Comparison of ENCODE assay signal across 17 cellular contexts in genomic region chr13:91153372-91153771, GRCh38.
DNase-seq lines count a peak whose midpoint lies in the region; ATAC-seq, FAIRE-seq and TF ChIP-seq lines count a peak whose summit lies in the region.
"Had no signal": no experiment of that assay in that cellular context is flagged by ENCODE, and none has a peak within 500 bp of the region (broad histone marks: within the 10 kb centered on the region; RNA-seq: fewer than 3 reads in every experiment).

No MANE protein-coding gene starts in this region.

- H2BK5ac ChIP-seq in mesenchymal stem cell (ENCODE audit: low read depth, low read length, poor library complexity, severe bottlenecking) (no peak overlapping the region), trophoblast cell (ENCODE audit: low read depth, low read length, poor library complexity) (no peak overlapping the region)

- no peak for TF ChIP-seq CTCF in astrocyte (IDR thresholded peaks at IDR 0.05; ENCODE audit: insufficient read depth, low read depth, low read length)
- TF ChIP-seq CTCF in lower leg skin (IDR thresholded peaks at IDR 0.05), result no peak

- ATAC-seq in effector memory CD8-positive, alpha-beta T cell (replicated peaks), result no peak
- ATAC-seq in T-cell (replicated peaks in 1 of 4), result no peak

- POLR2A ChIA-PET in T-cell (lab: Charles Lee), result no interaction called here

- no peak overlapping the region for H2BK12ac ChIP-seq in mesenchymal stem cell (ENCODE audit: low read length in 2 of 2)
- H2BK12ac ChIP-seq in trophoblast cell (ENCODE audit: low read length), result no peak overlapping the region

- in situ Hi-C loops in G401 (cut with HindIII; ENCODE audit: low sequenced_read_pairs), result no loop called here

- H4K20me1 ChIP-seq in astrocyte (ENCODE audit: insufficient read depth, low read length), result no peaks in the 10 kb centered on the region

- H4K12ac ChIP-seq in trophoblast cell (ENCODE audit: low read depth, low read length), result no peak overlapping the region

- no peak overlapping the region for H3K18ac ChIP-seq in mesenchymal stem cell (ENCODE audit: low read depth in 1 of 2, low read length in 2 of 2)
- no peak overlapping the region for H3K18ac ChIP-seq in trophoblast cell (ENCODE audit: low read length)

- H2BK120ac ChIP-seq in mesenchymal stem cell (ENCODE audit: low read depth, low read length), result no peak overlapping the region
- H2BK120ac ChIP-seq in trophoblast cell (ENCODE audit: insufficient read depth, low read length, poor library complexity), result no peak overlapping the region

- H3K23ac ChIP-seq in mesenchymal stem cell (ENCODE audit: low read length in 2 of 2), result no peak overlapping the region
- no peak overlapping the region for H3K23ac ChIP-seq in trophoblast cell (ENCODE audit: low read length)

- intact Hi-C loops in lower leg skin (cut with DNase I; ENCODE audit: low total_unique reads), result no loop called here

- no peaks in the 10 kb centered on the region for H3K4me1 ChIP-seq in astrocyte (ENCODE audit: insufficient read depth, low read length)
- peaks cover 5% of the 10 kb centered on the region for H3K4me1 ChIP-seq in mesenchymal stem cell (ENCODE audit: control insufficient read depth, insufficient read depth, low read depth, low read length)
- H3K4me1 ChIP-seq in trophoblast cell (ENCODE audit: control insufficient read depth in 1 of 2, insufficient read depth in 2 of 2, low read length in 2 of 2), result peaks cover 2 to 3% of the 10 kb centered on the region in 2 experiments
- no peaks in the 10 kb centered on the region for H3K4me1 ChIP-seq in effector memory CD4-positive, alpha-beta T cell (ENCODE audit: control insufficient read depth, insufficient read depth, low read length, poor library complexity, severe bottlenecking)

- H3K4me2 ChIP-seq in astrocyte (ENCODE audit: low read length) (peak overlapping the region; percentile 13), mesenchymal stem cell (ENCODE audit: low read length, poor library complexity, severe bottlenecking) (no peak overlapping the region), trophoblast cell (ENCODE audit: low read length) (peak overlapping the region; percentile 18)

- H3K14ac ChIP-seq in mesenchymal stem cell (ENCODE audit: low read length in 2 of 2), result no peak overlapping the region
- H3K14ac ChIP-seq in trophoblast cell (ENCODE audit: low read length), result no peak overlapping the region

- H3K79me2 ChIP-seq in astrocyte (ENCODE audit: insufficient read depth, low read length) (no peaks in the 10 kb centered on the region), trophoblast cell (ENCODE audit: control insufficient read depth, insufficient read depth, low read length, poor library complexity) (peaks cover 2% of the 10 kb centered on the region)

- H3K27me3 Mint-ChIP-seq in astrocyte (ENCODE audit: low read depth, unreplicated experiment) (no peaks in the 10 kb centered on the region), T-cell (peaks cover 5 to 12% of the 10 kb centered on the region in 2 donors)
- no peaks in the 10 kb centered on the region for H3K27me3 Mint-ChIP-seq in effector memory CD8-positive, alpha-beta T cell

- H3K27ac Mint-ChIP-seq in astrocyte (ENCODE audit: unreplicated experiment), result no peak overlapping the region
- H3K27ac Mint-ChIP-seq in effector memory CD8-positive, alpha-beta T cell, result no peak overlapping the region
- no peak overlapping the region for H3K27ac Mint-ChIP-seq in T-cell
- H3K27ac Mint-ChIP-seq: H9 had no signal

- H3K79me1 ChIP-seq in mesenchymal stem cell (replicated peaks; ENCODE audit: low read length, poor library complexity, severe bottlenecking) (no peaks in the 10 kb centered on the region), trophoblast cell (ENCODE audit: low read length) (peaks cover 14% of the 10 kb centered on the region)

- no peak overlapping the region for H3K9ac ChIP-seq in astrocyte (ENCODE audit: low read length)
- no peak overlapping the region for H3K9ac ChIP-seq in mesenchymal stem cell (ENCODE audit: low read length)
- H3K9ac ChIP-seq in trophoblast cell (ENCODE audit: low read length), result no peak overlapping the region

- H4K8ac ChIP-seq in mesenchymal stem cell (ENCODE audit: low read length) (no peak overlapping the region), trophoblast cell (ENCODE audit: low read depth, low read length) (no peak overlapping the region)

- no peak overlapping the region for H2AFZ ChIP-seq in astrocyte (ENCODE audit: low read depth, low read length)
- H2AFZ ChIP-seq in mesenchymal stem cell (ENCODE audit: low read depth, low read length), result no peak overlapping the region
- H2AFZ ChIP-seq in trophoblast cell (ENCODE audit: insufficient read depth, low read length, poor library complexity), result no peak overlapping the region

- H3K9me3 ChIP-seq in astrocyte (ENCODE audit: insufficient read depth, low read depth, low read length), result no peaks in the 10 kb centered on the region
- H3K9me3 ChIP-seq in mesenchymal stem cell (ENCODE audit: control insufficient read depth, low read length), result no peaks in the 10 kb centered on the region
- H3K9me3 ChIP-seq in trophoblast cell (ENCODE audit: insufficient read depth, low read depth, low read length), result no peaks in the 10 kb centered on the region
- no peaks in the 10 kb centered on the region for H3K9me3 ChIP-seq in effector memory CD4-positive, alpha-beta T cell (ENCODE audit: control insufficient read depth, low read length)

- H2AK5ac ChIP-seq in mesenchymal stem cell (ENCODE audit: low read length, severe bottlenecking), result no peak overlapping the region
- H2AK5ac ChIP-seq in trophoblast cell (ENCODE audit: low read length), result no peak overlapping the region

- FAIRE-seq in astrocyte (lab: Jason Lieb, UNC), result no peak

- CTCF ChIA-PET in T-cell (lab: Charles Lee), result no interaction called here

- H3K27ac ChIP-seq in astrocyte (ENCODE audit: low read depth, low read length) (no peak overlapping the region), mesenchymal stem cell (ENCODE audit: low read length, poor library complexity, severe bottlenecking) (peak overlapping the region; percentile 35), trophoblast cell (ENCODE audit: low read depth, low read length) (peak overlapping the region; percentile 88)
- H3K27ac ChIP-seq in effector memory CD4-positive, alpha-beta T cell (ENCODE audit: insufficient read depth, low read length, poor library complexity, severe bottlenecking), result no peak overlapping the region

- H3K36me3 Mint-ChIP-seq in astrocyte (ENCODE audit: low read depth, unreplicated experiment), result no peaks in the 10 kb centered on the region
- H3K36me3 Mint-ChIP-seq in effector memory CD8-positive, alpha-beta T cell (ENCODE audit: insufficient read depth), result no peaks in the 10 kb centered on the region
- no peaks in the 10 kb centered on the region for H3K36me3 Mint-ChIP-seq in T-cell
- H3K36me3 Mint-ChIP-seq: CD14-positive monocyte had no signal

- H3K9me3 Mint-ChIP-seq in astrocyte (ENCODE audit: unreplicated experiment) (no peaks in the 10 kb centered on the region), T-cell (no peaks in the 10 kb centered on the region)
- H3K9me3 Mint-ChIP-seq in effector memory CD8-positive, alpha-beta T cell, result no peaks in the 10 kb centered on the region
- H3K9me3 Mint-ChIP-seq: CD14-positive monocyte had no signal

- H3K4ac ChIP-seq in mesenchymal stem cell (ENCODE audit: low read depth in 1 of 2, low read length in 2 of 2) (no peak overlapping the region), trophoblast cell (ENCODE audit: low read depth, low read length) (no peak overlapping the region)

- peak; percentile 28 for DNase-seq in G401 (ENCODE audit: low spot score)
- peak; percentile 84 for DNase-seq in astrocyte (ENCODE audit: low read depth)
- no peak for DNase-seq in mesenchymal stem cell
- peak; percentile 54 to 91 for DNase-seq in trophoblast cell
- no peak for DNase-seq in lower leg skin (ENCODE audit: low spot score in 2 of 2)
- no peak for DNase-seq in effector memory CD4-positive, alpha-beta T cell
- DNase-seq in effector memory CD8-positive, alpha-beta T cell, result no peak
- DNase-seq in T-cell, result no peak
- DNase-seq: DMS153, EL, H9, NCI-H1930, NCI-H446, NCI-H69, OCI-M1, RPMI8226 had no signal

- H3K4me3 Mint-ChIP-seq in astrocyte (ENCODE audit: unreplicated experiment) (no peak overlapping the region), T-cell (no peak overlapping the region)
- no peak overlapping the region for H3K4me3 Mint-ChIP-seq in effector memory CD8-positive, alpha-beta T cell
- H3K4me3 Mint-ChIP-seq: CD14-positive monocyte, H9 had no signal

- H2BK15ac ChIP-seq in mesenchymal stem cell (ENCODE audit: low read depth, poor library complexity, severe bottlenecking), result no peak overlapping the region

- H4K91ac ChIP-seq in mesenchymal stem cell (ENCODE audit: low read length) (no peak overlapping the region), trophoblast cell (ENCODE audit: low read depth, low read length) (no peak overlapping the region)

- TF ChIP-seq POLR2A in lower leg skin (IDR thresholded peaks at IDR 0.05), result no peak

- H3K27me3 ChIP-seq in astrocyte (ENCODE audit: insufficient read depth, low read length) (no peaks in the 10 kb centered on the region), mesenchymal stem cell (ENCODE audit: control insufficient read depth in 1 of 2, insufficient read depth in 1 of 2, low read length in 2 of 2) (no peaks in the 10 kb centered on the region), trophoblast cell (ENCODE audit: insufficient read depth, low read length) (no peaks in the 10 kb centered on the region)
- no peaks in the 10 kb centered on the region for H3K27me3 ChIP-seq in effector memory CD4-positive, alpha-beta T cell (replicated peaks; ENCODE audit: control insufficient read depth, insufficient read depth, low read length, poor library complexity, severe bottlenecking)

- peaks cover 12% of the 10 kb centered on the region for H3K4me1 Mint-ChIP-seq in astrocyte (ENCODE audit: low read depth, unreplicated experiment)
- H3K4me1 Mint-ChIP-seq in effector memory CD8-positive, alpha-beta T cell (ENCODE audit: low read depth in 2 of 2), result no peaks in the 10 kb centered on the region
- no peaks in the 10 kb centered on the region for H3K4me1 Mint-ChIP-seq in T-cell

- H3K36me3 ChIP-seq in astrocyte (ENCODE audit: insufficient read depth, low read length) (no peaks in the 10 kb centered on the region), mesenchymal stem cell (ENCODE audit: control insufficient read depth in 1 of 2, insufficient read depth in 2 of 2, low read depth in 1 of 2, low read length in 2 of 2) (no peaks in the 10 kb centered on the region), trophoblast cell (ENCODE audit: control insufficient read depth in 1 of 2, insufficient read depth in 2 of 2, low read length in 2 of 2) (no peaks in the 10 kb centered on the region)
- H3K36me3 ChIP-seq in effector memory CD4-positive, alpha-beta T cell (ENCODE audit: control insufficient read depth, insufficient read depth, low read length), result no peaks in the 10 kb centered on the region

- H3K4me3 ChIP-seq in astrocyte (ENCODE audit: insufficient read depth, low read depth, low read length) (no peak overlapping the region), mesenchymal stem cell (ENCODE audit: insufficient read depth in 1 of 2, low read depth in 1 of 2, low read length in 2 of 2) (no peak overlapping the region), trophoblast cell (ENCODE audit: low read depth, low read length) (no peak overlapping the region), lower leg skin (ENCODE audit: low read depth, poor library complexity, severe bottlenecking) (no peak overlapping the region)
- H3K4me3 ChIP-seq in effector memory CD4-positive, alpha-beta T cell (ENCODE audit: insufficient read depth, low read depth, low read length, poor library complexity, severe bottlenecking), result no peak overlapping the region

Comparison
In these comparisons a context has a peak if more than half of its experiments do, and no peak if none do; other contexts are left out.
1. DNase-seq: peak in G401 (single experiment), astrocyte (single experiment) and trophoblast cell (2 of 2); none in mesenchymal stem cell (single experiment), lower leg skin (0 of 2), effector memory CD4-positive, alpha-beta T cell (0 of 3), effector memory CD8-positive, alpha-beta T cell (0 of 3) and T-cell (0 of 34).
2. H3K27ac ChIP-seq: peak in mesenchymal stem cell (single experiment) and trophoblast cell (single experiment); none in astrocyte (single experiment) and effector memory CD4-positive, alpha-beta T cell (single experiment).